16 cellular contexts compared by ENCODE assay signal in the genomic region with DNA sequence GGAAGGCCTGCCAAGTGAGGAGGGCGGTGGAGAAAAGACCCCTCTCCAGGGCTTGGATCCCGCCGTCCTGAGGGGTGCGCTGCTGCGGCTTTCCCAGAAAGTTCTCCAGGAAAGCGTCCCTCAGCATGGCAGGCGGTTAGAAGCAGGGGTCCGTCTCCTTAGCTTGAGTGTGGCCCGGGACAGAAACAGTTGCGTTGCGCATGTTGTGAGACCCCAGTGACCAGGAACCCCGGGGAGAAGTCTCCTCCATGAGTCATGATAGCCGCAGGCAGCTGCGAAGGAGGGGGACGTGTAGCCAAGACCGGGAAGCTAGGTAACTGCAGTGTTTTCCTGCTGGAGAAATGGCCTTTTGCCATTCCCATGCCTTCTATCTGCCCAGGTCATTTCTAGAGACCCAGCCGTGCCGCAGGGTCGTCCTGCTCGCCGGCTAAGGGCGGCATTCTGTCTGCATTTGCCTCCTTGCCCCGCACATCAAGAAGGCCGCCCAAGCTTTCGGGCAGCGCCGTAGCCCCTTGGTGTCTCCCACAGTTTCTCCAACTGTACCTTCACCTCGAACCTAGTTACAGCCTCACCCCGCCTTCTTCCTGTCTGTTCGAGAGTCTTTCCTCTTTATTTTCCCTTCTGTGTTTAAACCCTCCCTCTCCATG. TPM values are rescaled to one million over a fixed set of nuclear protein-coding genes. Genes with fewer than 3 reads are reported as not detected.
DNase-seq lines count a peak whose midpoint lies in the region; ATAC-seq and TF ChIP-seq lines count a peak whose summit lies in the region.
"Had no signal": no experiment of that assay in that cellular context is flagged by ENCODE, and none has a peak within 500 bp of the region (broad histone marks: within the 10 kb centered on the region; RNA-seq: fewer than 3 reads in every experiment).

No MANE protein-coding gene starts in this region.

- no peak for DNase-seq in activated T-cell treated with anti-CD3 and anti-CD28 coated beads, Interleukin-2, amount 50 U/mL, for 72 hours
- DNase-seq in activated T-cell treated with anti-CD3 and anti-CD28 coated beads, Interleukin-2, amount 50 U/mL, for 48 hours: no peak
- DNase-seq in WTC11 (ENCODE audit: low spot score): peak; percentile 40
- peak; percentile 50 for DNase-seq in iPS-NIHi7 (ENCODE audit: extremely low spot score)
- DNase-seq in stimulated activated naive B cell treated with anti-CD40 and anti-IgM and Interleukin-4, amounts not matched to agents 10 μg/mL and 1 μg/mL and 100 μg/mL, for 72 hours: no peak
- DNase-seq in HCEC 1CT: no peak
- DNase-seq in anterior cingulate cortex (lab: John Stamatoyannopoulos, UW): no peak
- DNase-seq: ACHN; activated CD8-positive, alpha-beta memory T cell treated with anti-CD3 and anti-CD28 coated beads, Interleukin-2, amount 50 U/mL, for 4 hours; dorsolateral prefrontal cortex; GF-D8; MG63; NCI-H2029; NCI-H524; SK-N-SH had no signal

- TF ChIP-seq CTCF in WTC11 (IDR thresholded peaks at IDR 0.05): no peak

- H3K36me3 Mint-ChIP-seq in activated T-cell treated with anti-CD3 and anti-CD28 coated beads, Interleukin-2, amount 50 U/mL, for 72 hours (ENCODE audit: insufficient read depth in 2 of 2): peaks cover 3 to 12% of the 10 kb centered on the region in 2 donors
- peaks cover 23% of the 10 kb centered on the region for H3K36me3 Mint-ChIP-seq in WTC11
- peaks cover 15 to 44% of the 10 kb centered on the region in 2 donors for H3K36me3 Mint-ChIP-seq in stimulated activated naive B cell treated with anti-CD40 and anti-IgM and Interleukin-4, amounts not matched to agents 10 μg/mL and 1 μg/mL and 100 μg/mL, for 72 hours

- no peak for ATAC-seq in activated T-cell treated with anti-CD3 and anti-CD28 coated beads, Interleukin-2, amount 50 U/mL, for 72 hours (replicated peaks in 1 of 2)
- ATAC-seq in WTC11: peak; percentile 72
- ATAC-seq in stimulated activated naive B cell treated with anti-CD40 and anti-IgM and Interleukin-4, amounts not matched to agents 10 μg/mL and 1 μg/mL and 100 μg/mL, for 72 hours (replicated peaks): peak in 1 of 2 donors; percentile 22
- ATAC-seq in HG02884 (IDR thresholded peaks at IDR 0.05; ENCODE audit: unreplicated experiment): no peak

- H3K27me3 Mint-ChIP-seq in activated T-cell treated with anti-CD3 and anti-CD28 coated beads, Interleukin-2, amount 50 U/mL, for 72 hours (ENCODE audit: low read depth): no peaks in the 10 kb centered on the region
- H3K27me3 Mint-ChIP-seq in WTC11 (ENCODE audit: low read depth): peaks cover 2% of the 10 kb centered on the region; the same call in 1 of the 2 replicates
- H3K27me3 Mint-ChIP-seq in stimulated activated naive B cell treated with anti-CD40 and anti-IgM and Interleukin-4, amounts not matched to agents 10 μg/mL and 1 μg/mL and 100 μg/mL, for 72 hours: no peaks in the 10 kb centered on the region

- CTCF ChIA-PET in WTC11 (lab: Charles Lee): interaction anchor here (0.7 to 2.2 kb wide), 6 partner anchors 13 to 821 kb away, joined by 3 to 8 read pairs (median 4); a partner anchor contains a TSS

- POLR2A ChIA-PET in WTC11 (lab: Charles Lee): interaction anchor here (0.7 kb wide), 1 partner anchor 62 kb away, joined by 14 read pairs; no protein-coding TSS in a partner anchor

- H3K4me1 Mint-ChIP-seq in activated T-cell treated with anti-CD3 and anti-CD28 coated beads, Interleukin-2, amount 50 U/mL, for 72 hours (ENCODE audit: low read depth): peaks cover 16% of the 10 kb centered on the region
- peaks cover 9% of the 10 kb centered on the region for H3K4me1 Mint-ChIP-seq in WTC11
- H3K4me1 Mint-ChIP-seq in stimulated activated naive B cell treated with anti-CD40 and anti-IgM and Interleukin-4, amounts not matched to agents 10 μg/mL and 1 μg/mL and 100 μg/mL, for 72 hours: peaks cover 0 to 6% of the 10 kb centered on the region in 2 donors

- peaks cover 1 to 2% of the 10 kb centered on the region in 2 donors for H3K9me3 Mint-ChIP-seq in activated T-cell treated with anti-CD3 and anti-CD28 coated beads, Interleukin-2, amount 50 U/mL, for 72 hours
- peaks cover 16% of the 10 kb centered on the region for H3K9me3 Mint-ChIP-seq in WTC11
- H3K9me3 Mint-ChIP-seq in stimulated activated naive B cell treated with anti-CD40 and anti-IgM and Interleukin-4, amounts not matched to agents 10 μg/mL and 1 μg/mL and 100 μg/mL, for 72 hours: peaks cover 7 to 8% of the 10 kb centered on the region in 2 donors

- H3K4me3 Mint-ChIP-seq in activated T-cell treated with anti-CD3 and anti-CD28 coated beads, Interleukin-2, amount 50 U/mL, for 72 hours: peak overlapping the region; percentile 56 to 74
- no peak overlapping the region for H3K4me3 Mint-ChIP-seq in WTC11
- peak overlapping the region; percentile 63 to 84 for H3K4me3 Mint-ChIP-seq in stimulated activated naive B cell treated with anti-CD40 and anti-IgM and Interleukin-4, amounts not matched to agents 10 μg/mL and 1 μg/mL and 100 μg/mL, for 72 hours

- H3K27ac Mint-ChIP-seq in activated T-cell treated with anti-CD3 and anti-CD28 coated beads, Interleukin-2, amount 50 U/mL, for 72 hours: no peak overlapping the region
- H3K27ac Mint-ChIP-seq in WTC11: peak overlapping the region; percentile 86
- H3K27ac Mint-ChIP-seq in stimulated activated naive B cell treated with anti-CD40 and anti-IgM and Interleukin-4, amounts not matched to agents 10 μg/mL and 1 μg/mL and 100 μg/mL, for 72 hours: peak overlapping the region; percentile 61

TF ChIP-seq in WTC11, 78 proteins besides CTCF, POLR2A, EP300 and RAD21:
- TF ChIP-seq, protein P1, sequence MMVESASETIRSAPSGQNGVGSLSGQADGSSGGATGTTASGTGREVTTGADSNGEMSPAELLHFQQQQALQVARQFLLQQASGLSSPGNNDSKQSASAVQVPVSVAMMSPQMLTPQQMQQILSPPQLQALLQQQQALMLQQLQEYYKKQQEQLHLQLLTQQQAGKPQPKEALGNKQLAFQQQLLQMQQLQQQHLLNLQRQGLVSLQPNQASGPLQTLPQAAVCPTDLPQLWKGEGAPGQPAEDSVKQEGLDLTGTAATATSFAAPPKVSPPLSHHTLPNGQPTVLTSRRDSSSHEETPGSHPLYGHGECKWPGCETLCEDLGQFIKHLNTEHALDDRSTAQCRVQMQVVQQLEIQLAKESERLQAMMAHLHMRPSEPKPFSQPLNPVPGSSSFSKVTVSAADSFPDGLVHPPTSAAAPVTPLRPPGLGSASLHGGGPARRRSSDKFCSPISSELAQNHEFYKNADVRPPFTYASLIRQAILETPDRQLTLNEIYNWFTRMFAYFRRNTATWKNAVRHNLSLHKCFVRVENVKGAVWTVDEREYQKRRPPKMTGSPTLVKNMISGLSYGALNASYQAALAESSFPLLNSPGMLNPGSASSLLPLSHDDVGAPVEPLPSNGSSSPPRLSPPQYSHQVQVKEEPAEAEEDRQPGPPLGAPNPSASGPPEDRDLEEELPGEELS (CRISPR knock-in tag; IDR thresholded peaks at IDR 0.05): no peak
TF ChIP-seq in WTC11: peak in this region for 0.

RNA-seq across cellular contexts. Expression of a gene that starts 40.9 kb away (rescaled TPM):
- 10 to 100 TPM; 12.7 to 16.6 TPM for total RNA-seq in activated T-cell treated with anti-CD3 and anti-CD28 coated beads, Interleukin-2, amount 50 U/mL, for 72 hours
- 8.8 to 17.3 TPM (median 14.7 TPM) in 3 replicates for total RNA-seq in WTC11 (2021)

Comparison
In these comparisons a context has a peak if more than half of its experiments do, and no peak if none do; other contexts are left out.
1. DNase-seq: peak in WTC11 (single experiment) and iPS-NIHi7 (single experiment); none in activated T-cell treated with anti-CD3 and anti-CD28 coated beads, Interleukin-2, amount 50 U/mL, for 72 hours (0 of 2), activated T-cell treated with anti-CD3 and anti-CD28 coated beads, Interleukin-2, amount 50 U/mL, for 48 hours (0 of 2), stimulated activated naive B cell treated with anti-CD40 and anti-IgM and Interleukin-4, amounts not matched to agents 10 μg/mL and 1 μg/mL and 100 μg/mL, for 72 hours (single experiment), HCEC 1CT (single experiment) and anterior cingulate cortex (0 of 58).